In the genomic region with DNA sequence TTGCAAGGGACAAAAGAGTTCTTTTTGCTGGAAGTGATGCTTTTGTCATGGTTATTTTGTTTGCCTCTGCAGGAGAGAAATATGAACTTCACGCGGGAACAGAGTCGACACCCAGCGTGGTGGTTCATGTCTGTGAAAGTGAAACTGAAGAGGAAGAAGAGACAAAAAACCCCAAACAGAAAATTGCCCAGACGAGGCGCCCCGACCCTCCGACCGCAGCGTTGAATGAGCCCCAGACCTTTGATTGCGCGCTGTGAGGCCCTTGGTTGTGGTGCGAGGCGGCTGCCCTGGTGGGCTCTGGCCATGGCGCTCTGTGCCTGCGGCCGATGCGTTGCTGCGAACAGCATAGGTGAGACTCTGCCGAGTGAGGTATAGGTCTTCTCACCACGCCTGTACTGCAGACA, we compare ENCODE assay signal across 8 cellular contexts.
DNase-seq lines count a peak whose midpoint lies in the region; ATAC-seq and TF ChIP-seq lines count a peak whose summit lies in the region.

No MANE protein-coding gene starts in this region.

- no peak overlapping the region for H3K27ac ChIP-seq in WERI-Rb-1

- H3K4me1 Mint-ChIP-seq in central memory CD8-positive, alpha-beta T cell, result peaks cover 25% of the 10 kb centered on the region

- H3K4me3 Mint-ChIP-seq in central memory CD8-positive, alpha-beta T cell, result peak overlapping the region; percentile 83

- no peaks in the 10 kb centered on the region for H3K9me3 ChIP-seq in WERI-Rb-1 (ENCODE audit: severe bottlenecking)

- ATAC-seq in GM21381 (IDR thresholded peaks at IDR 0.05; ENCODE audit: unreplicated experiment) (peak; percentile 40), SK-N-SH treated with all-trans-retinoic acid at 6 μM for 48 hours (no peak)
- ATAC-seq in central memory CD8-positive, alpha-beta T cell (replicated peaks; ENCODE audit: extremely low read depth, poor library complexity, severe bottlenecking), result peak; percentile 67

- DNase-seq in UCSD-AML1 (lab: John Stamatoyannopoulos, UW; ENCODE audit: unreplicated experiment) (peak; percentile 21), NCI-H2171 treated with DMSO at 0.1 percent for 48 hours (lab: John Stamatoyannopoulos, UW) (no peak), HPDE6-E6E7 (ENCODE audit: extremely low spot score) (no peak), WERI-Rb-1 (no peak)
- DNase-seq in central memory CD8-positive, alpha-beta T cell (ENCODE audit: low spot score in 2 of 2), result peak; percentile 52 to 73
- DNase-seq in stimulated activated CD8-positive, alpha-beta memory T cell treated with anti-CD3 and anti-CD28 coated beads, Interleukin-15, amount 100 ng/mL, for 1 hour (ENCODE audit: low read depth), result peak; percentile 50

- H3K27me3 ChIP-seq in WERI-Rb-1 (ENCODE audit: insufficient read depth, low read depth, severe bottlenecking), result no peaks in the 10 kb centered on the region

- H3K27ac Mint-ChIP-seq in central memory CD8-positive, alpha-beta T cell (ENCODE audit: low read depth), result peak overlapping the region; percentile 98

- peaks cover 15% of the 10 kb centered on the region for H3K36me3 ChIP-seq in WERI-Rb-1

- TF ChIP-seq CTCF in WERI-Rb-1 (IDR thresholded peaks at IDR 0.05; ENCODE audit: low read depth, low read length), result no peak

- H3K27me3 Mint-ChIP-seq in central memory CD8-positive, alpha-beta T cell, result no peaks in the 10 kb centered on the region

- peaks cover 36% of the 10 kb centered on the region for H3K36me3 Mint-ChIP-seq in central memory CD8-positive, alpha-beta T cell (ENCODE audit: insufficient read depth)

- no peak overlapping the region for H3K4me3 ChIP-seq in WERI-Rb-1 (ENCODE audit: low read depth, low read length)

- H3K9me3 Mint-ChIP-seq in central memory CD8-positive, alpha-beta T cell, result no peaks in the 10 kb centered on the region

TF ChIP-seq in SK-N-SH treated with all-trans-retinoic acid at 6 μM for 48 hours, 23 proteins besides CTCF, POLR2A, EP300 and RAD21:
- TF ChIP-seq ZFP3 (CRISPR knock-in tag; IDR thresholded peaks at IDR 0.05) (no peak), RARB (CRISPR knock-in tag; IDR thresholded peaks at IDR 0.05) (no peak), TCF4 (CRISPR knock-in tag; IDR thresholded peaks at IDR 0.05; ENCODE audit: borderline replicate concordance) (no peak), ISL1 (CRISPR knock-in tag; IDR thresholded peaks at IDR 0.05) (no peak), GLIS3 (CRISPR knock-in tag; IDR thresholded peaks at IDR 0.05) (no peak)

Comparison
In these comparisons a context has a peak if more than half of its experiments do, and no peak if none do; other contexts are left out.
1. DNase-seq: peak in UCSD-AML1 (single experiment), central memory CD8-positive, alpha-beta T cell (2 of 2) and stimulated activated CD8-positive, alpha-beta memory T cell treated with anti-CD3 and anti-CD28 coated beads, Interleukin-15, amount 100 ng/mL, for 1 hour (single experiment); none in NCI-H2171 treated with DMSO at 0.1 percent for 48 hours (single experiment), HPDE6-E6E7 (single experiment) and WERI-Rb-1 (single experiment).